In the genomic region with DNA sequence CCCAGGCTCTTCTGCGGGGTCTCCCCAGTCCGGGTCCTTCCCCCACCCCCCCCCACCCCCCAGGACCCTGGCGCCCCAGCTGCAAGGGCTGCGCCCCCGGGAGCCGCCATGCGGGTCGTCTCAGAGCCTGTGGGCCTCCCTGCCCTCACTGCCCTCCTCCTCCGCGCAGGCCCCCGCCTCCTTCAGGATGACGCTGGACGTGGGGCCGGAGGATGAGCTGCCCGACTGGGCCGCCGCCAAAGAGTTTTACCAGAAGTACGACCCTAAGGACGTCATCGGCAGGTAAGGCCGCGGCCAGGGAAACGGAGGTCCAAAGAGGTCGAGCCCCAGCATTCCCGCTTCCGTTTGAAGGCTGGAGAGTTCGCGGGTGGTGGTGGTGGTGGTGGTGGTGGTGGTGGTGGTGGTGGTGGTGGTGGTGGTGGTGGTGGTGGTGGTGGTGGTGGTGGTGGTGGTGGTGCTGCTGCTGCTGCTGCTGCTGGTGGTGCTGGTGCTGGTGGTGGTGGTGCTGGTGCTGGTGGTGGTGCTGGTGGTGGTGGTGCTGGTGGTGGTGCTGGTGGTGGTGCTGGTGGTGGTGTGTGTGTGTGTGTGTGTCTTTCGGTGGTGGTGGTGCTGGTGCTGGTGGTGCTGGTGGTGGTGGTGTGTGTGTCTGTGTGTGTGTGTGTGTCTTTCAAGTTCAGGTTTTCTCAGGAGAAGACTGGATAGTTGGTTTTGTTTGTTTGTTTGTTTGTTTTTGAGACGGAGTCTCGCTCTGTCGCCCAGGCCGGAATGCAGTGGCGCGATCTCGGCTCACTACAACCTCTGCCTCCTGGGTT, we compare ENCODE assay signal across 8 cellular contexts. TPM values are rescaled to one million over a fixed set of nuclear protein-coding genes. Genes with fewer than 3 reads are reported as not detected.
A peak's percentile ranks its signal among the peaks of the same experiment; 100 is the strongest.
DNase-seq lines count a peak whose midpoint lies in the region; ATAC-seq and TF ChIP-seq lines count a peak whose summit lies in the region.

No MANE protein-coding gene starts in this region.

- TF ChIP-seq EP300 in esophagus muscularis mucosa (IDR thresholded peaks at IDR 0.05): no peak

- peaks cover 4 to 45% (median 38%) of the 10 kb centered on the region in 4 donors for H3K36me3 ChIP-seq in esophagus muscularis mucosa
- H3K36me3 ChIP-seq in naive thymus-derived CD4-positive, alpha-beta T cell (ENCODE audit: control insufficient read depth in 2 of 3, insufficient read depth in 3 of 3, low read length in 3 of 3): peaks cover 0 to 24% (median 5%) of the 10 kb centered on the region in 3 experiments

- H3K4me1 Mint-ChIP-seq in WTC11: peaks cover 7% of the 10 kb centered on the region
- peaks cover 16 to 29% (median 27%) of the 10 kb centered on the region in 7 donors for H3K4me1 Mint-ChIP-seq in naive thymus-derived CD4-positive, alpha-beta T cell

- H3K4me3 Mint-ChIP-seq in WTC11: peak overlapping the region; percentile 94
- peak overlapping the region; percentile 78 to 98 (median 90) for H3K4me3 Mint-ChIP-seq in naive thymus-derived CD4-positive, alpha-beta T cell

- H3K4me3 ChIP-seq in esophagus muscularis mucosa: peak overlapping the region; percentile 87 to 98 (median 96)
- H3K4me3 ChIP-seq in naive thymus-derived CD4-positive, alpha-beta T cell (ENCODE audit: low read length): peak overlapping the region; percentile 51

- H3K9me3 Mint-ChIP-seq in WTC11: no peaks in the 10 kb centered on the region
- H3K9me3 Mint-ChIP-seq in naive thymus-derived CD4-positive, alpha-beta T cell: peaks cover 0 to 3% (median 0%) of the 10 kb centered on the region in 11 donors

- no peaks in the 10 kb centered on the region for H3K27me3 ChIP-seq in esophagus muscularis mucosa
- no peaks in the 10 kb centered on the region for H3K27me3 ChIP-seq in naive thymus-derived CD4-positive, alpha-beta T cell (ENCODE audit: control insufficient read depth in 2 of 2, insufficient read depth in 2 of 2, low read length in 2 of 2)

- TF ChIP-seq POLR2A in esophagus muscularis mucosa (IDR thresholded peaks at IDR 0.05; ENCODE audit: low read depth): no peak

- peak; percentile 43 for DNase-seq in activated CD4-positive, alpha-beta T cell treated with anti-CD3 and anti-CD28 coated beads for 48 hours
- no peak for DNase-seq in activated CD4-positive, alpha-beta T cell treated with anti-CD3 and anti-CD28 coated beads, Interleukin-2, amount 50 U/mL, for 4 hours
- DNase-seq in WTC11 (ENCODE audit: low spot score): peak; percentile 65
- DNase-seq in esophagus muscularis mucosa (ENCODE audit: extremely low spot score): no peak
- peak in 1 of 9 donors; percentile 5 for DNase-seq in naive thymus-derived CD4-positive, alpha-beta T cell
- DNase-seq in AML-193 (lab: John Stamatoyannopoulos, UW): no peak
- no peak for DNase-seq in retina

- H3K27ac ChIP-seq in esophagus muscularis mucosa (replicated peaks in 1 of 4): peak overlapping the region; percentile 72 to 90 (median 83)
- H3K27ac ChIP-seq in naive thymus-derived CD4-positive, alpha-beta T cell (ENCODE audit: low read depth, low read length): peak overlapping the region; percentile 75

- peaks cover 9 to 26% (median 16%) of the 10 kb centered on the region in 4 donors for H3K4me1 ChIP-seq in esophagus muscularis mucosa
- H3K4me1 ChIP-seq in naive thymus-derived CD4-positive, alpha-beta T cell (ENCODE audit: control insufficient read depth in 2 of 2, insufficient read depth in 2 of 2, low read length in 2 of 2): peaks cover 4 to 6% of the 10 kb centered on the region in 2 donors

- ATAC-seq in HG03066 (IDR thresholded peaks at IDR 0.05; ENCODE audit: low read depth, unreplicated experiment): peak; percentile 26
- ATAC-seq in WTC11: peak; percentile 23
- ATAC-seq in naive thymus-derived CD4-positive, alpha-beta T cell: peak; percentile 15

- intact Hi-C loops in esophagus muscularis mucosa (cut with DNase I): no loop called here
- intact Hi-C loops in naive thymus-derived CD4-positive, alpha-beta T cell (cut with micrococcal nuclease): loop anchor here (1.0 to 2.0 kb wide), 9 partner anchors 13 to 710 kb away; partner anchors contain the start of genes CFAP119 (in 2 of the 2), FBRS (in 2 of the 2), RNF40 (in 2 of the 2) and ARMC5 (in 1 of the 2)

- TF ChIP-seq CTCF in WTC11 (IDR thresholded peaks at IDR 0.05) (no peak), esophagus muscularis mucosa (IDR thresholded peaks at IDR 0.05) (no peak)

- peak overlapping the region; percentile 96 for H3K27ac Mint-ChIP-seq in WTC11
- peak overlapping the region in 8 of 9 donors; percentile 75 to 95 (median 88) for H3K27ac Mint-ChIP-seq in naive thymus-derived CD4-positive, alpha-beta T cell

- POLR2A ChIA-PET in WTC11 (lab: Charles Lee): interaction anchor here (0.7 to 1.6 kb wide), 8 partner anchors 12 to 90 kb away, joined by 3 to 12 read pairs (median 4); no protein-coding TSS in a partner anchor
- POLR2A ChIA-PET in naive thymus-derived CD4-positive, alpha-beta T cell (lab: Charles Lee): interaction anchor here (0.6 to 4.4 kb wide), 17 partner anchors 11 to 414 kb away, joined by 3 to 18 read pairs (median 5); partner anchors contain the start of gene CFAP119

- no peaks in the 10 kb centered on the region for H3K9me3 ChIP-seq in esophagus muscularis mucosa
- H3K9me3 ChIP-seq in naive thymus-derived CD4-positive, alpha-beta T cell (ENCODE audit: control insufficient read depth in 2 of 3, low read length in 3 of 3): no peaks in the 10 kb centered on the region

- CTCF ChIA-PET in WTC11 (lab: Charles Lee): interaction anchor here (0.7 to 2.0 kb wide), 10 partner anchors 11 to 656 kb away, joined by 3 to 11 read pairs (median 3); no protein-coding TSS in a partner anchor
- CTCF ChIA-PET in naive thymus-derived CD4-positive, alpha-beta T cell (lab: Charles Lee): interaction anchor here (1.5 kb wide), 1 partner anchor 66 kb away, joined by 4 read pairs; no protein-coding TSS in a partner anchor

- peaks cover 17% of the 10 kb centered on the region for H3K36me3 Mint-ChIP-seq in WTC11
- peaks cover 5 to 19% (median 12%) of the 10 kb centered on the region in 5 donors for H3K36me3 Mint-ChIP-seq in naive thymus-derived CD4-positive, alpha-beta T cell

- H3K27me3 Mint-ChIP-seq in WTC11 (ENCODE audit: low read depth): no peaks in the 10 kb centered on the region
- H3K27me3 Mint-ChIP-seq in naive thymus-derived CD4-positive, alpha-beta T cell: no peaks in the 10 kb centered on the region

- WGBS in esophagus muscularis mucosa: 68% methylated on average over 8 of the region's 36 CpGs

TF ChIP-seq in WTC11, 78 proteins besides CTCF, POLR2A, EP300 and RAD21 (continues in another document):
- TF ChIP-seq, protein P1, sequence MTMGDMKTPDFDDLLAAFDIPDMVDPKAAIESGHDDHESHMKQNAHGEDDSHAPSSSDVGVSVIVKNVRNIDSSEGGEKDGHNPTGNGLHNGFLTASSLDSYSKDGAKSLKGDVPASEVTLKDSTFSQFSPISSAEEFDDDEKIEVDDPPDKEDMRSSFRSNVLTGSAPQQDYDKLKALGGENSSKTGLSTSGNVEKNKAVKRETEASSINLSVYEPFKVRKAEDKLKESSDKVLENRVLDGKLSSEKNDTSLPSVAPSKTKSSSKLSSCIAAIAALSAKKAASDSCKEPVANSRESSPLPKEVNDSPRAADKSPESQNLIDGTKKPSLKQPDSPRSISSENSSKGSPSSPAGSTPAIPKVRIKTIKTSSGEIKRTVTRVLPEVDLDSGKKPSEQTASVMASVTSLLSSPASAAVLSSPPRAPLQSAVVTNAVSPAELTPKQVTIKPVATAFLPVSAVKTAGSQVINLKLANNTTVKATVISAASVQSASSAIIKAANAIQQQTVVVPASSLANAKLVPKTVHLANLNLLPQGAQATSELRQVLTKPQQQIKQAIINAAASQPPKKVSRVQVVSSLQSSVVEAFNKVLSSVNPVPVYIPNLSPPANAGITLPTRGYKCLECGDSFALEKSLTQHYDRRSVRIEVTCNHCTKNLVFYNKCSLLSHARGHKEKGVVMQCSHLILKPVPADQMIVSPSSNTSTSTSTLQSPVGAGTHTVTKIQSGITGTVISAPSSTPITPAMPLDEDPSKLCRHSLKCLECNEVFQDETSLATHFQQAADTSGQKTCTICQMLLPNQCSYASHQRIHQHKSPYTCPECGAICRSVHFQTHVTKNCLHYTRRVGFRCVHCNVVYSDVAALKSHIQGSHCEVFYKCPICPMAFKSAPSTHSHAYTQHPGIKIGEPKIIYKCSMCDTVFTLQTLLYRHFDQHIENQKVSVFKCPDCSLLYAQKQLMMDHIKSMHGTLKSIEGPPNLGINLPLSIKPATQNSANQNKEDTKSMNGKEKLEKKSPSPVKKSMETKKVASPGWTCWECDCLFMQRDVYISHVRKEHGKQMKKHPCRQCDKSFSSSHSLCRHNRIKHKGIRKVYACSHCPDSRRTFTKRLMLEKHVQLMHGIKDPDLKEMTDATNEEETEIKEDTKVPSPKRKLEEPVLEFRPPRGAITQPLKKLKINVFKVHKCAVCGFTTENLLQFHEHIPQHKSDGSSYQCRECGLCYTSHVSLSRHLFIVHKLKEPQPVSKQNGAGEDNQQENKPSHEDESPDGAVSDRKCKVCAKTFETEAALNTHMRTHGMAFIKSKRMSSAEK (CRISPR knock-in tag; IDR thresholded peaks at IDR 0.05; ENCODE audit: borderline replicate concordance): no peak

RNA-seq across cellular contexts. Expression of gene PHKG2, which starts 0.6 kb away (rescaled TPM):
- total RNA-seq in WTC11 (2021): 40.8 to 50.5 TPM (median 45.0 TPM) in 3 replicates
- 10 to 100 TPM; 22.4 to 25.8 (median 23.5) TPM for total RNA-seq in esophagus muscularis mucosa
- total RNA-seq in naive thymus-derived CD4-positive, alpha-beta T cell: 10 to 100 TPM; 33.2 to 57.8 (median 46.7) TPM
- polyA plus RNA-seq in naive thymus-derived CD4-positive, alpha-beta T cell: 10 to 100 TPM; 37.2 to 43.5 TPM

RNA-seq across cellular contexts. Expression of gene CFAP119, which starts 13.0 kb away (rescaled TPM):
- total RNA-seq in WTC11 (2021): 4.6 to 6.6 TPM (median 6.2 TPM) in 3 replicates
- total RNA-seq in esophagus muscularis mucosa: 1 to 10 TPM in 2 of 4 donors, under 1 TPM in 2; 0.42 to 2.9 (median 1.4) TPM
- total RNA-seq in naive thymus-derived CD4-positive, alpha-beta T cell: 1 to 10 TPM; 2.3 to 5.9 (median 2.9) TPM
- under 1 TPM; 0.41 to 0.63 TPM for polyA plus RNA-seq in naive thymus-derived CD4-positive, alpha-beta T cell

RNA-seq across cellular contexts. Expression of gene RNF40, which starts 13.3 kb away (rescaled TPM):
- total RNA-seq in WTC11 (2021): 63.7 to 77.1 TPM (median 66.9 TPM) in 3 replicates
- 10 to 100 TPM; 61.9 to 86.9 (median 67.0) TPM for total RNA-seq in esophagus muscularis mucosa
- 100 to 1,000 TPM in 3 of 5 experiments, 10 to 100 TPM in 2; 68.7 to 122 (median 114) TPM for total RNA-seq in naive thymus-derived CD4-positive, alpha-beta T cell
- polyA plus RNA-seq in naive thymus-derived CD4-positive, alpha-beta T cell: 10 to 100 TPM; 19.4 to 50.7 TPM

RNA-seq across cellular contexts. Expression of gene ZNF629, which starts 38.2 kb away (rescaled TPM):
- total RNA-seq in WTC11 (2021): 18.7 to 20.0 TPM (median 19.7 TPM) in 3 replicates
- total RNA-seq in esophagus muscularis mucosa: 10 to 100 TPM; 10.4 to 17.1 (median 15.4) TPM
- 10 to 100 TPM in 1 of 5 experiments, 1 to 10 TPM in 4; 2.4 to 11.1 (median 4.2) TPM for total RNA-seq in naive thymus-derived CD4-positive, alpha-beta T cell
- 1 to 10 TPM in 1 of 2 donors, under 1 TPM in 1; 0.66 to 3.1 TPM for polyA plus RNA-seq in naive thymus-derived CD4-positive, alpha-beta T cell

RNA-seq across cellular contexts. Expression of gene SRCAP, which starts 49.9 kb away (rescaled TPM):
- total RNA-seq in WTC11 (2021): 54.9 to 58.5 TPM (median 55.8 TPM) in 3 replicates
- 10 to 100 TPM; 31.6 to 59.3 (median 41.0) TPM for total RNA-seq in esophagus muscularis mucosa
- total RNA-seq in naive thymus-derived CD4-positive, alpha-beta T cell: 100 to 1,000 TPM in 2 of 5 experiments, 10 to 100 TPM in 3; 82.6 to 111 (median 97.5) TPM
- polyA plus RNA-seq in naive thymus-derived CD4-positive, alpha-beta T cell: 10 to 100 TPM; 11.8 to 40.5 TPM

Comparison
In these comparisons a context has a peak if more than half of its experiments do, and no peak if none do; other contexts are left out.
1. DNase-seq: peak in activated CD4-positive, alpha-beta T cell treated with anti-CD3 and anti-CD28 coated beads for 48 hours (single experiment) and WTC11 (single experiment); none in activated CD4-positive, alpha-beta T cell treated with anti-CD3 and anti-CD28 coated beads, Interleukin-2, amount 50 U/mL, for 4 hours (0 of 2), esophagus muscularis mucosa (single experiment), AML-193 (0 of 2) and retina (single experiment).
2. Peak in every context shown above with its lines, with median percentiles within 50 percentile points of each other: ATAC-seq.